In genomic region chr15:28197694-28198093, GRCh38 we compare ENCODE assay signal across 7 cellular contexts.
DNase-seq lines count a peak whose midpoint lies in the region; ATAC-seq, FAIRE-seq and TF ChIP-seq lines count a peak whose summit lies in the region.
"Not testable (repeated sequence)": the region's sequence is repeated elsewhere in the genome, so short reads cannot be mapped to it uniquely, and the experiment has no call there.

No MANE protein-coding gene starts in this region.

- H3K36me3 ChIP-seq in PC-3 (ENCODE audit: low read depth, low read length); HepG2 (replicated peaks in 1 of 2; ENCODE audit: control insufficient read depth in 1 of 2, insufficient read depth in 2 of 2, low read length in 2 of 2): not testable (repeated sequence)

- H3K27me3 Mint-ChIP-seq in activated CD8-positive, alpha-beta memory T cell treated with anti-CD3 and anti-CD28 coated beads, Interleukin-2, amount 10 ng/mL, durations not matched to agents 7 days and 5 days, result not testable (repeated sequence)

- not testable (repeated sequence) for H3F3A ChIP-seq in PC-3 (ENCODE audit: low read length, unreplicated experiment)

- TF ChIP-seq EP300 in HepG2 (IDR thresholded peaks at IDR 0.05; ENCODE audit: low read depth in 2 of 2, low read length in 2 of 2); HepG2 (CRISPR knock-in tag; IDR thresholded peaks at IDR 0.05; ENCODE audit: borderline replicate concordance): not testable (repeated sequence)

- DNase-seq in PC-3 (peak; percentile 88), epithelial cell of esophagus (ENCODE audit: low read depth) (peak; percentile 80)
- not testable (repeated sequence) for DNase-seq in activated CD8-positive, alpha-beta memory T cell treated with anti-CD3 and anti-CD28 coated beads, Interleukin-2, amount 10 ng/mL, durations not matched to agents 7 days and 5 days; activated naive CD4-positive, alpha-beta T cell treated with anti-CD3 and anti-CD28 coated beads, Interleukin-2, amount 50 U/mL, for 72 hours (ENCODE audit: low spot score in 2 of 2); HepG2 (ENCODE audit: low spot score); stimulated activated effector memory CD8-positive, alpha-beta T cell treated with anti-CD3 and anti-CD28 coated beads, Interleukin-12 subunit alpha, Interleukin-12 subunit beta, amount 100 ng/mL, for 72 hours (ENCODE audit: low spot score in 2 of 2)

- H3K79me2 ChIP-seq in PC-3 (ENCODE audit: low read length); HepG2 (ENCODE audit: insufficient read depth, low read length): not testable (repeated sequence)

- not testable (repeated sequence) for H3K4me3 Mint-ChIP-seq in activated CD8-positive, alpha-beta memory T cell treated with anti-CD3 and anti-CD28 coated beads, Interleukin-2, amount 10 ng/mL, durations not matched to agents 7 days and 5 days; stimulated activated effector memory CD8-positive, alpha-beta T cell treated with anti-CD3 and anti-CD28 coated beads, Interleukin-12 subunit alpha, Interleukin-12 subunit beta, amount 100 ng/mL, for 72 hours

- not testable (repeated sequence) for H2AFZ ChIP-seq in PC-3 (ENCODE audit: low read length); HepG2 (ENCODE audit: low read length)

- H4K20me1 ChIP-seq in PC-3 (ENCODE audit: low read length); HepG2 (ENCODE audit: insufficient read depth, low read length): not testable (repeated sequence)

- not testable (repeated sequence) for TF ChIP-seq POLR2A in HepG2 (IDR thresholded peaks at IDR 0.05; ENCODE audit: insufficient read depth in 1 of 2, low read depth in 2 of 2, low read length in 2 of 2)

- intact Hi-C loops in PC-3 (cut with micrococcal nuclease); HepG2 (cut with micrococcal nuclease; ENCODE audit: unreplicated experiment): not testable (repeated sequence)

- H3K9me3 ChIP-seq in PC-3 (ENCODE audit: low read length); HepG2 (ENCODE audit: low read length): not testable (repeated sequence)

- POLR2A ChIA-PET in PC-3 (lab: Charles Lee; ENCODE audit: unreplicated experiment); HepG2 (lab: Yijun Ruan, JAX): not testable (repeated sequence)

- in situ Hi-C loops in HepG2 (cut with HindIII; ENCODE audit: extremely low pct_ligation_motif_present, low pct_unique_long_range_greater_than_20kb), result not testable (repeated sequence)

- H3K4me1 ChIP-seq in PC-3 (ENCODE audit: insufficient read depth, low read length), result peaks cover 18% of the 10 kb centered on the region
- not testable (repeated sequence) for H3K4me1 ChIP-seq in HepG2 (ENCODE audit: insufficient read depth, low read length)

- not testable (repeated sequence) for H3K4me3 ChIP-seq in PC-3 (ENCODE audit: low read length); epithelial cell of esophagus (ENCODE audit: low read length); HepG2 (replicated peaks in 1 of 3; ENCODE audit: insufficient read depth in 1 of 3, low read depth in 2 of 3, low read length in 3 of 3)

- BruUV-seq in PC-3 (replicated peaks; lab: Mats Ljungman, UMichigan), result not testable (repeated sequence)
- TSS peak; percentile 18 for BruUV-seq in HepG2 (replicated peaks; lab: Mats Ljungman, UMichigan)

- H3K9ac ChIP-seq in PC-3 (ENCODE audit: low read length), result peak overlapping the region; percentile 74
- H3K9ac ChIP-seq in HepG2 (ENCODE audit: insufficient read depth, low read depth, low read length), result not testable (repeated sequence)

- not testable (repeated sequence) for TF ChIP-seq RAD21 in HepG2 (CRISPR knock-in tag; IDR thresholded peaks at IDR 0.05)

- not testable (repeated sequence) for H3K27ac Mint-ChIP-seq in activated CD8-positive, alpha-beta memory T cell treated with anti-CD3 and anti-CD28 coated beads, Interleukin-2, amount 10 ng/mL, durations not matched to agents 7 days and 5 days; activated naive CD4-positive, alpha-beta T cell treated with anti-CD3 and anti-CD28 coated beads, Interleukin-2, amount 50 U/mL, for 72 hours; stimulated activated effector memory CD8-positive, alpha-beta T cell treated with anti-CD3 and anti-CD28 coated beads, Interleukin-12 subunit alpha, Interleukin-12 subunit beta, amount 100 ng/mL, for 72 hours

- peak overlapping the region; percentile 64 for H3K4me2 ChIP-seq in PC-3 (ENCODE audit: low read length)
- not testable (repeated sequence) for H3K4me2 ChIP-seq in HepG2 (ENCODE audit: low read depth, low read length)

- not testable (repeated sequence) for H3K27me3 ChIP-seq in PC-3 (ENCODE audit: low read length); HepG2 (ENCODE audit: control insufficient read depth in 1 of 2, insufficient read depth in 2 of 2, low read length in 2 of 2)

- peak overlapping the region; percentile 95 for H3K27ac ChIP-seq in PC-3 (ENCODE audit: low read length)
- H3K27ac ChIP-seq in HepG2 (ENCODE audit: extremely low read length, insufficient read depth, low read length), result not testable (repeated sequence)

- H3K9me2 ChIP-seq in PC-3 (replicated peaks; ENCODE audit: low read length), result not testable (repeated sequence)

- CTCF ChIA-PET in PC-3 (lab: Charles Lee); activated CD8-positive, alpha-beta memory T cell treated with anti-CD3 and anti-CD28 coated beads, Interleukin-2, amount 10 ng/mL, durations not matched to agents 7 days and 5 days (lab: Charles Lee); HepG2 (lab: Yijun Ruan, JAX; ENCODE audit: low intra/inter-chr PET ratio, low total read pairs): not testable (repeated sequence)

- peaks cover 28% of the 10 kb centered on the region for H3K36me3 Mint-ChIP-seq in activated CD8-positive, alpha-beta memory T cell treated with anti-CD3 and anti-CD28 coated beads, Interleukin-2, amount 10 ng/mL, durations not matched to agents 7 days and 5 days
- peaks cover 13 to 16% of the 10 kb centered on the region in 2 donors for H3K36me3 Mint-ChIP-seq in activated naive CD4-positive, alpha-beta T cell treated with anti-CD3 and anti-CD28 coated beads, Interleukin-2, amount 50 U/mL, for 72 hours
- peaks cover 61% of the 10 kb centered on the region for H3K36me3 Mint-ChIP-seq in stimulated activated effector memory CD8-positive, alpha-beta T cell treated with anti-CD3 and anti-CD28 coated beads, Interleukin-12 subunit alpha, Interleukin-12 subunit beta, amount 100 ng/mL, for 72 hours

- peak; percentile 84 for ATAC-seq in PC-3
- ATAC-seq in activated CD8-positive, alpha-beta memory T cell treated with anti-CD3 and anti-CD28 coated beads, Interleukin-2, amount 10 ng/mL, durations not matched to agents 7 days and 5 days, result peak; percentile 58
- peak; percentile 48 to 81 for ATAC-seq in activated naive CD4-positive, alpha-beta T cell treated with anti-CD3 and anti-CD28 coated beads, Interleukin-2, amount 50 U/mL, for 72 hours
- ATAC-seq in esophagus mucosa, result peak; percentile 95
- not testable (repeated sequence) for ATAC-seq in HepG2
- ATAC-seq in stimulated activated effector memory CD8-positive, alpha-beta T cell treated with anti-CD3 and anti-CD28 coated beads, Interleukin-12 subunit alpha, Interleukin-12 subunit beta, amount 100 ng/mL, for 72 hours, result peak; percentile 94

- H3K4me1 Mint-ChIP-seq in activated CD8-positive, alpha-beta memory T cell treated with anti-CD3 and anti-CD28 coated beads, Interleukin-2, amount 10 ng/mL, durations not matched to agents 7 days and 5 days; stimulated activated effector memory CD8-positive, alpha-beta T cell treated with anti-CD3 and anti-CD28 coated beads, Interleukin-12 subunit alpha, Interleukin-12 subunit beta, amount 100 ng/mL, for 72 hours: not testable (repeated sequence)

- FAIRE-seq in HepG2 (lab: Jason Lieb, UNC), result not testable (repeated sequence)

- TF ChIP-seq CTCF in PC-3 (conservative IDR thresholded peaks at IDR 0.05; ENCODE audit: low read depth, low read length); epithelial cell of esophagus (IDR thresholded peaks at IDR 0.05; ENCODE audit: insufficient read depth, low read depth, low read length, missing control alignments); HepG2 (CRISPR knock-in tag; IDR thresholded peaks at IDR 0.05): not testable (repeated sequence)

- 100% methylated on average over 3 of the region's 4 CpGs for WGBS in HepG2 (ENCODE audit: low lambda C conversion rate)

- H3K9me3 Mint-ChIP-seq in activated CD8-positive, alpha-beta memory T cell treated with anti-CD3 and anti-CD28 coated beads, Interleukin-2, amount 10 ng/mL, durations not matched to agents 7 days and 5 days (ENCODE audit: low read depth); activated naive CD4-positive, alpha-beta T cell treated with anti-CD3 and anti-CD28 coated beads, Interleukin-2, amount 50 U/mL, for 72 hours; stimulated activated effector memory CD8-positive, alpha-beta T cell treated with anti-CD3 and anti-CD28 coated beads, Interleukin-12 subunit alpha, Interleukin-12 subunit beta, amount 100 ng/mL, for 72 hours: not testable (repeated sequence)
